Comparison of ENCODE assay signal across 9 cellular contexts in the genomic region with DNA sequence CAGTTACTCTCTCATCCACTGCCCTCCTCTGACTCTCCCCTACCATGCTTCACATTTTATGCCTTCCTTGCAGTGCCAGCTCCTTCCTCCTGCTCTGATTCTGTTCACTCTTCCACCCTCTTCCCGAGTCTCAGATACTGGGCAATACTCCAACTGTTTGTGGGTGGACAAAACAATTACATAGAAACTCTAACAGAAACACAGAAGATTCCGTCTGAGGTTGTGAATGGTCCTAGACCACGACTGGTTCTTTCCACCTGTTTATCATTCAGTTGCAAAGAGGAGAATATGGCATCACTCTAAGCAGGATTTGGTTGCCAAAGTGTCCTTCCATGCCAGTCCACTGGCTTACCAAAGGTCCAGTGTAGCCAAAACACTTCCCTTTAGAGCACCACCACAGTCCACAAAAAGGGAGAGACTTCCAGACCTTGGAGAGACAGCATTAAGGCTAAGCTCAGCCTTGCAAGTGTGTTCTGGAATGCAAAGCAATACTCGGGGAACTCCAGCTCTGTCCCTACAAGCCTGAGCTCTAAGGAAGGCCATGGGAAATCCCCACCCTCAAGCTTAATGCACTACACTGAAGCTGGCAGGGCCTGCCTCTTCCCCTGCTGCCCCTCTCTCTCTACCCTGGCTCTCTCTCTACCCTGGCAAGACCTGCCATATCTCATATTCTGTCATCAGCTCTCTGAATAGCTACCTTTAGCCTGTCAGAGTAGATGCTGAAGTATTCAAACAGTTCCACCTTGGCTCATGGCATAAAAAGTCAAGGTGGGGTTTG. TPM values are rescaled to one million over a fixed set of nuclear protein-coding genes. Genes with fewer than 3 reads are reported as not detected.
DNase-seq lines count a peak whose midpoint lies in the region; ATAC-seq, FAIRE-seq and TF ChIP-seq lines count a peak whose summit lies in the region.
"Had no signal": no experiment of that assay in that cellular context is flagged by ENCODE, and none has a peak within 500 bp of the region (broad histone marks: within the 10 kb centered on the region; RNA-seq: fewer than 3 reads in every experiment).

No MANE protein-coding gene starts in this region.

- DNase-seq in AG10803 (ENCODE audit: low read depth) (peak; percentile 75), amniotic stem cell (lab: John Stamatoyannopoulos, UW) (peak; percentile 67), left ventricle myocardium inferior (no peak), kidney (no peak), NCI-H1105 treated with DMSO at 0.1 percent for 48 hours (lab: John Stamatoyannopoulos, UW) (no peak)
- DNase-seq: occipital lobe had no signal

- H3K27ac ChIP-seq in left ventricle myocardium inferior (replicated peaks), result peak overlapping the region; percentile 34
- H3K27ac ChIP-seq in kidney (ENCODE audit: low read depth in 2 of 2, low read length in 2 of 2), result no peak overlapping the region

- no peaks in the 10 kb centered on the region for H3K4me1 Mint-ChIP-seq in stimulated activated memory B cell treated with anti-CD40 and anti-IgM and Interleukin-4, amounts not matched to agents 10 μg/mL and 1 μg/mL and 100 μg/mL, for 72 hours

- H3K4me3 ChIP-seq in AG10803 (ENCODE audit: low read length) (no peak overlapping the region), left ventricle myocardium inferior (no peak overlapping the region), kidney (ENCODE audit: low read length in 2 of 2) (no peak overlapping the region)

- ATAC-seq in HG02610 (IDR thresholded peaks at IDR 0.05; ENCODE audit: unreplicated experiment) (peak; percentile 83), GM18519 (IDR thresholded peaks at IDR 0.05; ENCODE audit: low FRiP score, unreplicated experiment) (no peak)
- no peak for ATAC-seq in stimulated activated memory B cell treated with anti-CD40 and anti-IgM and Interleukin-4, amounts not matched to agents 10 μg/mL and 1 μg/mL and 100 μg/mL, for 72 hours

- intact Hi-C loops in left ventricle myocardium inferior (cut with micrococcal nuclease) (no loop called here), kidney (cut with DNase I) (no loop called here)

- no peak overlapping the region for H3K4me3 Mint-ChIP-seq in stimulated activated memory B cell treated with anti-CD40 and anti-IgM and Interleukin-4, amounts not matched to agents 10 μg/mL and 1 μg/mL and 100 μg/mL, for 72 hours

- H3K36me3 ChIP-seq in left ventricle myocardium inferior (no peaks in the 10 kb centered on the region), kidney (ENCODE audit: control insufficient read depth in 1 of 2, insufficient read depth in 2 of 2, low read length in 2 of 2) (no peaks in the 10 kb centered on the region)

- no peaks in the 10 kb centered on the region for H3K27me3 ChIP-seq in left ventricle myocardium inferior (ENCODE audit: low read depth)

- peaks cover 11% of the 10 kb centered on the region for H3K4me1 ChIP-seq in left ventricle myocardium inferior
- H3K4me1 ChIP-seq in kidney (ENCODE audit: control insufficient read depth in 1 of 2, insufficient read depth in 1 of 2, low read depth in 1 of 2, low read length in 2 of 2), result no peaks in the 10 kb centered on the region

- no peak overlapping the region for H3K9ac ChIP-seq in kidney (ENCODE audit: low read length in 2 of 2)

- H3K9me3 ChIP-seq in left ventricle myocardium inferior (replicated peaks), result no peaks in the 10 kb centered on the region
- no peaks in the 10 kb centered on the region for H3K9me3 ChIP-seq in kidney (ENCODE audit: control insufficient read depth in 1 of 2, low read length in 2 of 2)

- no peak overlapping the region for H3K27ac Mint-ChIP-seq in stimulated activated memory B cell treated with anti-CD40 and anti-IgM and Interleukin-4, amounts not matched to agents 10 μg/mL and 1 μg/mL and 100 μg/mL, for 72 hours

- FAIRE-seq in kidney (lab: Jason Lieb, UNC), result no peak

- no peaks in the 10 kb centered on the region for H3K27me3 Mint-ChIP-seq in stimulated activated memory B cell treated with anti-CD40 and anti-IgM and Interleukin-4, amounts not matched to agents 10 μg/mL and 1 μg/mL and 100 μg/mL, for 72 hours

- peaks cover 12% of the 10 kb centered on the region for H3K9me3 Mint-ChIP-seq in stimulated activated memory B cell treated with anti-CD40 and anti-IgM and Interleukin-4, amounts not matched to agents 10 μg/mL and 1 μg/mL and 100 μg/mL, for 72 hours

- TF ChIP-seq CTCF in AG10803 (conservative IDR thresholded peaks at IDR 0.05; ENCODE audit: low read length) (no peak), left ventricle myocardium inferior (IDR thresholded peaks at IDR 0.05; ENCODE audit: borderline replicate concordance) (no peak), kidney (IDR thresholded peaks at IDR 0.05; ENCODE audit: borderline replicate concordance, extremely low read depth, insufficient read depth) (no peak)

- no peaks in the 10 kb centered on the region for H3K36me3 Mint-ChIP-seq in stimulated activated memory B cell treated with anti-CD40 and anti-IgM and Interleukin-4, amounts not matched to agents 10 μg/mL and 1 μg/mL and 100 μg/mL, for 72 hours

RNA-seq across cellular contexts. Expression of a gene that starts 33.6 kb away (rescaled TPM):
- 26.9 TPM for total RNA-seq in left ventricle myocardium inferior
- total RNA-seq in kidney, result 26.1 TPM
- 6.5 TPM for polyA plus RNA-seq in kidney (ENCODE audit: insufficient read depth, low read depth, low replicate concordance)

Comparison
In these comparisons a context has a peak if more than half of its experiments do, and no peak if none do; other contexts are left out.
1. DNase-seq: peak in AG10803 (single experiment) and amniotic stem cell (single experiment); none in left ventricle myocardium inferior (single experiment), kidney (single experiment) and NCI-H1105 treated with DMSO at 0.1 percent for 48 hours (single experiment).